ENCODE assay signal across 18 cellular contexts in genomic region chr2:190789074-190790004, GRCh38.
DNase-seq lines count a peak whose midpoint lies in the region; ATAC-seq, FAIRE-seq and TF ChIP-seq lines count a peak whose summit lies in the region.
"Had no signal": no experiment of that assay in that cellular context is flagged by ENCODE, and none has a peak within 500 bp of the region (broad histone marks: within the 10 kb centered on the region; RNA-seq: fewer than 3 reads in every experiment).

No MANE protein-coding gene starts in this region.

- H3K4me3 ChIP-seq in neuron (ENCODE audit: low read length) = no peak overlapping the region
- H3K4me3 ChIP-seq: lung had no signal

- H3K36me3 Mint-ChIP-seq in endothelial cell (ENCODE audit: low read depth, unreplicated experiment) = no peaks in the 10 kb centered on the region
- H3K36me3 Mint-ChIP-seq: IgD-negative memory B cell, natural killer cell had no signal

- peaks cover 6% of the 10 kb centered on the region for H3K27me3 Mint-ChIP-seq in endothelial cell (ENCODE audit: unreplicated experiment)
- H3K27me3 Mint-ChIP-seq: activated B cell treated with CpG ODN at 0.5 μM for 24 hours; activated T-helper 17 cell treated with anti-CD3 and anti-CD28 coated beads, Interleukin-2, amount 50 U/mL, for 72 hours; IgD-negative memory B cell had no signal

- H3K4me1 ChIP-seq in neuron (ENCODE audit: insufficient read depth, low read length) = no peaks in the 10 kb centered on the region

- ATAC-seq in GM19328 (IDR thresholded peaks at IDR 0.05; ENCODE audit: unreplicated experiment) = no peak
- ATAC-seq: activated T-helper 17 cell treated with anti-CD3 and anti-CD28 coated beads, Interleukin-2, amount 50 U/mL, for 72 hours; natural killer cell had no signal

- DNase-seq in Caki2 (ENCODE audit: low read depth) = peak; percentile 95
- DNase-seq in RCC 7860 (ENCODE audit: low spot score) = peak; percentile 50
- no peak for DNase-seq in endothelial cell (ENCODE audit: low spot score)
- no peak for DNase-seq in OCI-M2 (lab: John Stamatoyannopoulos, UW; ENCODE audit: unreplicated experiment)
- no peak for DNase-seq in NK-92 (lab: John Stamatoyannopoulos, UW; ENCODE audit: unreplicated experiment)
- DNase-seq in GM13976 (ENCODE audit: low spot score) = no peak
- DNase-seq: activated B cell treated with CpG ODN at 0.5 μM for 24 hours; anterior cingulate cortex; foreskin melanocyte; natural killer cell; NCI-H748 treated with DMSO at 0.1 percent for 48 hours; stimulated activated CD4-positive, alpha-beta T cell treated with anti-CD3 and anti-CD28 coated beads, Interleukin-1b, Interleukin-23, amount 100 ng/mL, for 48 hours had no signal

- H3K9me3 ChIP-seq in neuron (ENCODE audit: low read length) = no peaks in the 10 kb centered on the region

- H3K9me3 Mint-ChIP-seq in endothelial cell (ENCODE audit: unreplicated experiment) = no peaks in the 10 kb centered on the region
- H3K9me3 Mint-ChIP-seq: activated B cell treated with CpG ODN at 0.5 μM for 24 hours; activated T-helper 17 cell treated with anti-CD3 and anti-CD28 coated beads, Interleukin-2, amount 50 U/mL, for 72 hours; IgD-negative memory B cell; natural killer cell had no signal

- H2AFZ ChIP-seq in neuron (ENCODE audit: low read depth, low read length) = peak overlapping the region; percentile 27

- in situ Hi-C loops in Caki2 (cut with HindIII; ENCODE audit: low pct_unique_long_range_greater_than_20kb, low sequenced_read_pairs) (no loop called here), GM13976 (cut with MboI; ENCODE audit: low sequenced_read_pairs, unreplicated experiment) (no loop called here)

- H3K27me3 ChIP-seq in neuron (ENCODE audit: insufficient read depth, low read length) = no peaks in the 10 kb centered on the region

- H3K27ac Mint-ChIP-seq in endothelial cell (ENCODE audit: unreplicated experiment) = peak overlapping the region; percentile 94
- H3K27ac Mint-ChIP-seq: activated B cell treated with CpG ODN at 0.5 μM for 24 hours; activated T-helper 17 cell treated with anti-CD3 and anti-CD28 coated beads, Interleukin-2, amount 50 U/mL, for 72 hours; IgD-negative memory B cell; natural killer cell had no signal

- no peaks in the 10 kb centered on the region for H3K36me3 ChIP-seq in neuron (ENCODE audit: insufficient read depth, low read length)

- no peak overlapping the region for H3K4me3 Mint-ChIP-seq in endothelial cell (ENCODE audit: unreplicated experiment)
- H3K4me3 Mint-ChIP-seq: activated B cell treated with CpG ODN at 0.5 μM for 24 hours; activated T-helper 17 cell treated with anti-CD3 and anti-CD28 coated beads, Interleukin-2, amount 50 U/mL, for 72 hours; IgD-negative memory B cell; natural killer cell had no signal

- no peak for TF ChIP-seq CTCF in endothelial cell (IDR thresholded peaks at IDR 0.05; ENCODE audit: unreplicated experiment)
- no peak for TF ChIP-seq CTCF in GM13976 (IDR thresholded peaks at IDR 0.05; ENCODE audit: borderline replicate concordance, control extremely low read depth, extremely low read depth, insufficient read depth, missing control alignments)

- peak; percentile 81 for FAIRE-seq in RCC 7860 (lab: Jason Lieb, UNC)
- FAIRE-seq: endometrium had no signal

- H3K4me1 Mint-ChIP-seq in endothelial cell (ENCODE audit: unreplicated experiment) = peaks cover 67% of the 10 kb centered on the region
- H3K4me1 Mint-ChIP-seq: activated B cell treated with CpG ODN at 0.5 μM for 24 hours, IgD-negative memory B cell had no signal

Comparison
In these comparisons a context has a peak if more than half of its experiments do, and no peak if none do; other contexts are left out.
1. DNase-seq: peak in Caki2 (single experiment) and RCC 7860 (single experiment); none in endothelial cell (single experiment), OCI-M2 (single experiment), NK-92 (single experiment) and GM13976 (single experiment).